8 cellular contexts compared by ENCODE assay signal in genomic region chr14:23556700-23557440, GRCh38. TPM values are rescaled to one million over a fixed set of nuclear protein-coding genes. Genes with fewer than 3 reads are reported as not detected.
A peak's percentile ranks its signal among the peaks of the same experiment; 100 is the strongest.
DNase-seq lines count a peak whose midpoint lies in the region; ATAC-seq lines count a peak whose summit lies in the region.

No MANE protein-coding gene starts in this region.

- no peak for DNase-seq in activated CD4-positive, alpha-beta T cell treated with anti-CD3 and anti-CD28 coated beads, Interleukin-2, amount 10 ng/mL, durations not matched to agents 24 days and 14 days
- no peak for DNase-seq in activated CD4-positive, alpha-beta T cell treated with anti-CD3 and anti-CD28 coated beads for 4 hours
- no peak for DNase-seq in activated CD4-positive, alpha-beta memory T cell treated with anti-CD3 and anti-CD28 coated beads, Interleukin-2, amount 10 ng/mL, durations not matched to agents 7 days and 5 days
- peak in 2 of 49 donors; percentile 40 for DNase-seq in substantia nigra (lab: John Stamatoyannopoulos, UW)
- no peak for DNase-seq in GM03348 (ENCODE audit: low spot score)
- DNase-seq in medulla oblongata (ENCODE audit: extremely low spot score) = no peak

- ATAC-seq in HG03521 (IDR thresholded peaks at IDR 0.05; ENCODE audit: unreplicated experiment) = no peak

- intact Hi-C loops in activated CD4-positive, alpha-beta T cell treated with anti-CD3 and anti-CD28 coated beads, Interleukin-2, amount 10 ng/mL, durations not matched to agents 24 days and 14 days (cut with micrococcal nuclease) = loop anchor here (1.0 to 10.0 kb wide), 3 partner anchors 88 to 555 kb away; partner anchors contain the start of genes ACIN1, C14orf119, DCAF11 and NGDN

- peak overlapping the region; percentile 99 for H3K27ac ChIP-seq in substantia nigra (ENCODE audit: low read depth, low read length, poor library complexity, severe bottlenecking)

- POLR2A ChIA-PET in activated CD4-positive, alpha-beta memory T cell treated with anti-CD3 and anti-CD28 coated beads, Interleukin-2, amount 10 ng/mL, durations not matched to agents 7 days and 5 days (lab: Charles Lee) = interaction anchor here (0.7 to 3.0 kb wide), 4 partner anchors 8 to 82 kb away, joined by 3 to 16 read pairs (median 4); partner anchors contain the start of gene AP1G2

- H3K4me3 Mint-ChIP-seq in activated CD4-positive, alpha-beta T cell treated with anti-CD3 and anti-CD28 coated beads, Interleukin-2, amount 10 ng/mL, durations not matched to agents 24 days and 14 days = peak overlapping the region; percentile 95
- peak overlapping the region; percentile 97 for H3K4me3 Mint-ChIP-seq in activated CD4-positive, alpha-beta memory T cell treated with anti-CD3 and anti-CD28 coated beads, Interleukin-2, amount 10 ng/mL, durations not matched to agents 7 days and 5 days

- H3K9me3 ChIP-seq in iPS-18c (ENCODE audit: control insufficient read depth, insufficient read depth, low read length) = no peaks in the 10 kb centered on the region

- peaks cover 32% of the 10 kb centered on the region for H3K36me3 Mint-ChIP-seq in activated CD4-positive, alpha-beta T cell treated with anti-CD3 and anti-CD28 coated beads, Interleukin-2, amount 10 ng/mL, durations not matched to agents 24 days and 14 days (ENCODE audit: low read depth)
- H3K36me3 Mint-ChIP-seq in activated CD4-positive, alpha-beta memory T cell treated with anti-CD3 and anti-CD28 coated beads, Interleukin-2, amount 10 ng/mL, durations not matched to agents 7 days and 5 days (ENCODE audit: low read depth) = peaks cover 32% of the 10 kb centered on the region

- H3K27ac Mint-ChIP-seq in activated CD4-positive, alpha-beta T cell treated with anti-CD3 and anti-CD28 coated beads, Interleukin-2, amount 10 ng/mL, durations not matched to agents 24 days and 14 days = peak overlapping the region; percentile 98
- H3K27ac Mint-ChIP-seq in activated CD4-positive, alpha-beta memory T cell treated with anti-CD3 and anti-CD28 coated beads, Interleukin-2, amount 10 ng/mL, durations not matched to agents 7 days and 5 days = peak overlapping the region; percentile 90

- H3K4me3 ChIP-seq in iPS-18c (ENCODE audit: insufficient read depth, low read depth, low read length) = peak overlapping the region; percentile 95

- H3K4me1 Mint-ChIP-seq in activated CD4-positive, alpha-beta T cell treated with anti-CD3 and anti-CD28 coated beads, Interleukin-2, amount 10 ng/mL, durations not matched to agents 24 days and 14 days = peaks cover 29% of the 10 kb centered on the region
- peaks cover 42% of the 10 kb centered on the region for H3K4me1 Mint-ChIP-seq in activated CD4-positive, alpha-beta memory T cell treated with anti-CD3 and anti-CD28 coated beads, Interleukin-2, amount 10 ng/mL, durations not matched to agents 7 days and 5 days

- CTCF ChIA-PET in activated CD4-positive, alpha-beta memory T cell treated with anti-CD3 and anti-CD28 coated beads, Interleukin-2, amount 10 ng/mL, durations not matched to agents 7 days and 5 days (lab: Charles Lee) = interaction anchor here (0.6 to 9.3 kb wide), 6 partner anchors 10 to 792 kb away, joined by 3 to 148 read pairs (median 3); no protein-coding TSS in a partner anchor

- H3K27me3 Mint-ChIP-seq in activated CD4-positive, alpha-beta T cell treated with anti-CD3 and anti-CD28 coated beads, Interleukin-2, amount 10 ng/mL, durations not matched to agents 24 days and 14 days = no peaks in the 10 kb centered on the region
- no peaks in the 10 kb centered on the region for H3K27me3 Mint-ChIP-seq in activated CD4-positive, alpha-beta memory T cell treated with anti-CD3 and anti-CD28 coated beads, Interleukin-2, amount 10 ng/mL, durations not matched to agents 7 days and 5 days

- no peaks in the 10 kb centered on the region for H3K9me3 Mint-ChIP-seq in activated CD4-positive, alpha-beta T cell treated with anti-CD3 and anti-CD28 coated beads, Interleukin-2, amount 10 ng/mL, durations not matched to agents 24 days and 14 days
- H3K9me3 Mint-ChIP-seq in activated CD4-positive, alpha-beta memory T cell treated with anti-CD3 and anti-CD28 coated beads, Interleukin-2, amount 10 ng/mL, durations not matched to agents 7 days and 5 days = no peaks in the 10 kb centered on the region

RNA-seq across cellular contexts. Expression of gene THTPA, which starts 0.8 kb away (rescaled TPM):
- 14.5 and 16.7 TPM in 2 replicates for total RNA-seq in activated CD4-positive, alpha-beta T cell treated with anti-CD3 and anti-CD28 coated beads, Interleukin-2, amount 10 ng/mL, durations not matched to agents 24 days and 14 days
- total RNA-seq in activated CD4-positive, alpha-beta memory T cell treated with anti-CD3 and anti-CD28 coated beads, Interleukin-2, amount 10 ng/mL, durations not matched to agents 7 days and 5 days = 10 to 100 TPM; 11.6 to 11.8 TPM

RNA-seq across cellular contexts. Expression of gene ZFHX2, which starts 5.3 kb away (rescaled TPM):
- total RNA-seq in activated CD4-positive, alpha-beta T cell treated with anti-CD3 and anti-CD28 coated beads, Interleukin-2, amount 10 ng/mL, durations not matched to agents 24 days and 14 days = 1.8 and 2.8 TPM in 2 replicates
- total RNA-seq in activated CD4-positive, alpha-beta memory T cell treated with anti-CD3 and anti-CD28 coated beads, Interleukin-2, amount 10 ng/mL, durations not matched to agents 7 days and 5 days = 1 to 10 TPM; 1.5 to 1.8 TPM

RNA-seq across cellular contexts. Expression of gene AP1G2, which starts 10.7 kb away (rescaled TPM):
- 135 and 142 TPM in 2 replicates for total RNA-seq in activated CD4-positive, alpha-beta T cell treated with anti-CD3 and anti-CD28 coated beads, Interleukin-2, amount 10 ng/mL, durations not matched to agents 24 days and 14 days
- 100 to 1,000 TPM; 263 to 275 TPM for total RNA-seq in activated CD4-positive, alpha-beta memory T cell treated with anti-CD3 and anti-CD28 coated beads, Interleukin-2, amount 10 ng/mL, durations not matched to agents 7 days and 5 days

RNA-seq across cellular contexts. Expression of gene JPH4, which starts 21.7 kb away (rescaled TPM):
- total RNA-seq in activated CD4-positive, alpha-beta T cell treated with anti-CD3 and anti-CD28 coated beads, Interleukin-2, amount 10 ng/mL, durations not matched to agents 24 days and 14 days = not detected in 2 replicates
- not detected for total RNA-seq in activated CD4-positive, alpha-beta memory T cell treated with anti-CD3 and anti-CD28 coated beads, Interleukin-2, amount 10 ng/mL, durations not matched to agents 7 days and 5 days
